In the genomic region with DNA sequence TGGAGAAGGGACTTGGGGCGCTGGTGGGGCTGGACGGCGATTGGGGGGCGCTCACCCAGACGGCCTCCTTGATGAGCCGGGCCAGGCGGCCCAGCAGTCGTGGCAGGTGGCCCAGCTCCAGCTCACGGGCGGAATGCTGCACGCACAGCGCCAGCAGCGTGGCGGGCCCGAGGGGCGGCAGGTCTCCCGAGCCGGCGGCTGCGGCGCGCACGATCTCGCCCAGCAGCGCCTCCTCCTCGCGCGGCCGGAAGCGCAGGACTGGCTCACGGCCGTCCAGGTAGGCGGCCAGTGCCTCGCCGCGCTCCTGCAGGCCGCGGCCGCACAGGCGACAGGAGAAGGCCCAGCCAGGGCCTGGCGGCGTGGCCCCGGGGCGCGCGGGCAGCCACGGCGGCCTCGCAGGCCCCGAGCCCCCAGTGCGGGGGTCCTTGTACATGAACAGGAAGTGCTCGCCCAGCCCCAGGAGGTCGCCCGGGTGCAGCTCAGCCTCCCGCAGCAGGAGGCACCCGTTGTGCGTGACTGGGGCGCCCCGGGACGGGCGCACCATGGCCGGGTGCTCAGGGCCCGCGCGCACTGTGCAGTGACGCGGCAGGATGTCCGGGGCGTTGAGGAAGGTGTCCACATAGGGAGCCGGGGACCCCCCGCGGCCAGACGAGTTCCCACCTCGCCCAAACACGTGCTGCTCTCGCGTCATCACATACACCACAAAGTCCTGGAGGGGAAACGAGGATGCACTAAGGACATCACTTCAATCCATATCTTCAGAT, we compare ENCODE assay signal across 17 cellular contexts. TPM values are rescaled to one million over a fixed set of nuclear protein-coding genes. Genes with fewer than 3 reads are reported as not detected.
DNase-seq lines count a peak whose midpoint lies in the region; ATAC-seq, FAIRE-seq and TF ChIP-seq lines count a peak whose summit lies in the region.
"Had no signal": no experiment of that assay in that cellular context is flagged by ENCODE, and none has a peak within 500 bp of the region (broad histone marks: within the 10 kb centered on the region; RNA-seq: fewer than 3 reads in every experiment).

No MANE protein-coding gene starts in this region.

- no peak overlapping the region for H3K9ac ChIP-seq in astrocyte (ENCODE audit: low read length)

- H3K4me3 ChIP-seq in astrocyte (ENCODE audit: insufficient read depth, low read depth, low read length) = no peak overlapping the region
- peak overlapping the region; percentile 16 to 42 for H3K4me3 ChIP-seq in gastroesophageal sphincter
- no peak overlapping the region for H3K4me3 ChIP-seq in ovary
- H3K4me3 ChIP-seq: HAP-1, SJSA1 had no signal

- no peak for TF ChIP-seq EP300 in gastroesophageal sphincter (IDR thresholded peaks at IDR 0.05)
- no peak for TF ChIP-seq EP300 in ovary (IDR thresholded peaks at IDR 0.05)

- no peaks in the 10 kb centered on the region for H3K36me3 ChIP-seq in astrocyte (ENCODE audit: insufficient read depth, low read length)
- peaks cover 0 to 8% of the 10 kb centered on the region in 2 donors for H3K36me3 ChIP-seq in gastroesophageal sphincter
- H3K36me3 ChIP-seq in ovary = no peaks in the 10 kb centered on the region
- H3K36me3 ChIP-seq: HAP-1, SJSA1 had no signal

- H3K79me2 ChIP-seq in astrocyte (ENCODE audit: insufficient read depth, low read length) = no peaks in the 10 kb centered on the region

- no peaks in the 10 kb centered on the region for H3K9me3 ChIP-seq in astrocyte (ENCODE audit: insufficient read depth, low read depth, low read length)
- H3K9me3 ChIP-seq in gastroesophageal sphincter = no peaks in the 10 kb centered on the region
- H3K9me3 ChIP-seq in ovary = no peaks in the 10 kb centered on the region
- H3K9me3 ChIP-seq: HAP-1 had no signal

- H3K4me3 Mint-ChIP-seq in astrocyte (ENCODE audit: unreplicated experiment) = no peak overlapping the region
- H3K4me3 Mint-ChIP-seq in stimulated activated naive B cell treated with anti-CD40 and anti-IgM and Interleukin-4, amounts not matched to agents 10 μg/mL and 1 μg/mL and 100 μg/mL, for 72 hours = no peak overlapping the region
- H3K4me3 Mint-ChIP-seq: activated T-cell treated with anti-CD3 and anti-CD28 coated beads, Interleukin-2, amount 50 U/mL, for 4 hours had no signal

- H3K27me3 ChIP-seq in astrocyte (ENCODE audit: insufficient read depth, low read length) = peaks cover 5% of the 10 kb centered on the region
- peaks cover 36% of the 10 kb centered on the region for H3K27me3 ChIP-seq in gastroesophageal sphincter
- H3K27me3 ChIP-seq in ovary = no peaks in the 10 kb centered on the region
- H3K27me3 ChIP-seq: SJSA1 had no signal

- TF ChIP-seq CTCF in 22Rv1 (IDR thresholded peaks at IDR 0.05) = peak; percentile 35
- no peak for TF ChIP-seq CTCF in astrocyte (IDR thresholded peaks at IDR 0.05; ENCODE audit: insufficient read depth, low read depth, low read length)
- TF ChIP-seq CTCF in gastroesophageal sphincter (IDR thresholded peaks at IDR 0.05) = peak in 2 of 4 experiments; percentile 6 to 12
- TF ChIP-seq CTCF in ovary (IDR thresholded peaks at IDR 0.05) = no peak

- peak overlapping the region; percentile 26 for H2AFZ ChIP-seq in astrocyte (ENCODE audit: low read depth, low read length)

- H3K27ac ChIP-seq in 22Rv1 = peak overlapping the region; percentile 32; the same call in 1 of the 2 replicates
- no peak overlapping the region for H3K27ac ChIP-seq in astrocyte (ENCODE audit: low read depth, low read length)
- H3K27ac ChIP-seq in gastroesophageal sphincter = peak overlapping the region in 2 of 4 donors; percentile 32 to 43
- H3K27ac ChIP-seq in ovary = peak overlapping the region; percentile 44 to 73
- H3K27ac ChIP-seq: SJSA1 had no signal

- peak overlapping the region; percentile 26 for H3K4me2 ChIP-seq in astrocyte (ENCODE audit: low read length)

- peaks cover 8% of the 10 kb centered on the region for H3K4me1 Mint-ChIP-seq in astrocyte (ENCODE audit: low read depth, unreplicated experiment)
- peaks cover 16 to 21% of the 10 kb centered on the region in 2 donors for H3K4me1 Mint-ChIP-seq in stimulated activated naive B cell treated with anti-CD40 and anti-IgM and Interleukin-4, amounts not matched to agents 10 μg/mL and 1 μg/mL and 100 μg/mL, for 72 hours

- no peak for FAIRE-seq in astrocyte (lab: Jason Lieb, UNC)
- FAIRE-seq: colon had no signal

- no peak overlapping the region for H3K27ac Mint-ChIP-seq in astrocyte (ENCODE audit: unreplicated experiment)
- H3K27ac Mint-ChIP-seq in stimulated activated naive B cell treated with anti-CD40 and anti-IgM and Interleukin-4, amounts not matched to agents 10 μg/mL and 1 μg/mL and 100 μg/mL, for 72 hours = no peak overlapping the region

- intact Hi-C loops in ovary (cut with DNase I) = no loop called here

- no peaks in the 10 kb centered on the region for H4K20me1 ChIP-seq in astrocyte (ENCODE audit: insufficient read depth, low read length)

- peaks cover 6% of the 10 kb centered on the region for H3K4me1 ChIP-seq in astrocyte (ENCODE audit: insufficient read depth, low read length)
- peaks cover 0 to 19% (median 6%) of the 10 kb centered on the region in 3 donors for H3K4me1 ChIP-seq in gastroesophageal sphincter
- peaks cover 7% of the 10 kb centered on the region for H3K4me1 ChIP-seq in ovary (ENCODE audit: insufficient read depth)

- peaks cover 10% of the 10 kb centered on the region for H3K27me3 Mint-ChIP-seq in astrocyte (ENCODE audit: low read depth, unreplicated experiment)
- peaks cover 6 to 20% of the 10 kb centered on the region in 2 donors for H3K27me3 Mint-ChIP-seq in stimulated activated naive B cell treated with anti-CD40 and anti-IgM and Interleukin-4, amounts not matched to agents 10 μg/mL and 1 μg/mL and 100 μg/mL, for 72 hours

- peaks cover 9% of the 10 kb centered on the region for H3K9me3 Mint-ChIP-seq in astrocyte (ENCODE audit: unreplicated experiment)
- peaks cover 16 to 20% of the 10 kb centered on the region in 2 donors for H3K9me3 Mint-ChIP-seq in stimulated activated naive B cell treated with anti-CD40 and anti-IgM and Interleukin-4, amounts not matched to agents 10 μg/mL and 1 μg/mL and 100 μg/mL, for 72 hours

- peaks cover 2% of the 10 kb centered on the region for H3K36me3 Mint-ChIP-seq in astrocyte (ENCODE audit: low read depth, unreplicated experiment)
- peaks cover 13 to 20% of the 10 kb centered on the region in 2 donors for H3K36me3 Mint-ChIP-seq in stimulated activated naive B cell treated with anti-CD40 and anti-IgM and Interleukin-4, amounts not matched to agents 10 μg/mL and 1 μg/mL and 100 μg/mL, for 72 hours

- TF ChIP-seq POLR2A in gastroesophageal sphincter (IDR thresholded peaks at IDR 0.05) = peak in 1 of 2 donors; percentile 26
- no peak for TF ChIP-seq POLR2A in ovary (IDR thresholded peaks at IDR 0.05)

- WGBS in gastroesophageal sphincter (ENCODE audit: low coverage in 1 of 2), 2 donors = 35 to 64% methylated on average over 8 to 9 of the region's 78 CpGs
- WGBS in ovary, 3 donors = 30 to 66% (median 58%) methylated on average over 27 to 78 of the region's 78 CpGs

- ATAC-seq in gastroesophageal sphincter = no peak
- ATAC-seq in stimulated activated naive B cell treated with anti-CD40 and anti-IgM and Interleukin-4, amounts not matched to agents 10 μg/mL and 1 μg/mL and 100 μg/mL, for 72 hours (replicated peaks) = no peak
- ATAC-seq: activated T-cell treated with anti-CD3 and anti-CD28 coated beads, Interleukin-2, amount 50 U/mL, for 4 hours had no signal

- DNase-seq in astrocyte (ENCODE audit: low read depth) (no peak), ovary (peak in 4 of 5 donors; percentile 47 to 72 (median 62)), GOT3 (lab: John Stamatoyannopoulos, UW) (no peak), COLO829 (ENCODE audit: low spot score) (no peak)
- DNase-seq in stimulated activated CD4-positive, alpha-beta T cell treated with anti-CD3 and anti-CD28 coated beads, Interleukin-15, amount 100 ng/mL, for 24 hours = no peak
- no peak for DNase-seq in stimulated activated naive B cell treated with anti-CD40 and anti-IgM and Interleukin-4, amounts not matched to agents 10 μg/mL and 1 μg/mL and 100 μg/mL, for 72 hours
- DNase-seq: activated T-cell treated with anti-CD3 and anti-CD28 coated beads, Interleukin-2, amount 50 U/mL, for 4 hours; Karpas-422; NCI-H1436; NCI-H345; posterior cingulate gyrus had no signal

RNA-seq across cellular contexts. Expression of a gene that starts 9.5 kb away (rescaled TPM):
- total RNA-seq in astrocyte (0.55 and 0.57 TPM in 2 replicates), gastroesophageal sphincter (1 to 10 TPM in 2 of 4 donors, under 1 TPM in 2; 0.25 to 3.7 (median 1.3) TPM), ovary (10 to 100 TPM in 5 of 7 donors, 1 to 10 TPM in 2; 1.3 to 17.1 (median 11.2) TPM)
- polyA plus RNA-seq in ovary = 1 to 10 TPM; 3.7 to 5.7 TPM

RNA-seq across cellular contexts. Expression of a gene that starts 11.3 kb away (rescaled TPM):
- total RNA-seq in astrocyte = 0.26 and 0.68 TPM in 2 replicates
- 10 to 100 TPM in 3 of 4 donors, 1 to 10 TPM in 1; 9.8 to 16.4 (median 10.3) TPM for total RNA-seq in gastroesophageal sphincter
- total RNA-seq in ovary = 10 to 100 TPM in 5 of 7 donors, 1 to 10 TPM in 2; 4.9 to 25.9 (median 14.2) TPM
- polyA plus RNA-seq in ovary = 10 to 100 TPM in 1 of 2 donors, 1 to 10 TPM in 1; 4.1 to 18.4 TPM

RNA-seq across cellular contexts. Expression of a gene that starts 17.6 kb away (rescaled TPM):
- total RNA-seq in astrocyte (not detected in 2 replicates), gastroesophageal sphincter (under 1 TPM in 1 of 4 donors, not detected in 3; 0.27 TPM), ovary (under 1 TPM in 2 of 7 donors, not detected in 5; 0.11 to 0.67 TPM)
- under 1 TPM; 0.08 to 0.13 TPM for polyA plus RNA-seq in ovary
- total RNA-seq: activated T-cell treated with anti-CD3 and anti-CD28 coated beads, Interleukin-2, amount 50 U/mL, for 4 hours; fibroblast of lung; SJSA1 had no signal
- polyA plus RNA-seq: fibroblast of lung had no signal

RNA-seq across cellular contexts. Expression of a gene that starts 23.4 kb away (rescaled TPM):
- total RNA-seq in astrocyte (0.65 and 0.91 TPM in 2 replicates), gastroesophageal sphincter (1 to 10 TPM in 3 of 4 donors, under 1 TPM in 1; 0.54 to 3.5 (median 2.6) TPM), ovary (1 to 10 TPM in 3 of 7 donors, under 1 TPM in 4; 0.48 to 4.0 (median 0.87) TPM)
- 1 to 10 TPM; 1.3 to 1.4 TPM for polyA plus RNA-seq in ovary
- total RNA-seq: SJSA1 had no signal

RNA-seq across cellular contexts. Expression of a gene that starts 26.3 kb away (rescaled TPM):
- total RNA-seq in astrocyte (not detected in 2 replicates), gastroesophageal sphincter (not detected), ovary (not detected)
- not detected for polyA plus RNA-seq in ovary
- total RNA-seq: activated T-cell treated with anti-CD3 and anti-CD28 coated beads, Interleukin-2, amount 50 U/mL, for 4 hours; fibroblast of lung; SJSA1 had no signal
- polyA plus RNA-seq: fibroblast of lung had no signal

Comparison
In these comparisons a context has a peak if more than half of its experiments do, and no peak if none do; other contexts are left out.
1. DNase-seq: peak in ovary (4 of 5); none in astrocyte (single experiment), stimulated activated CD4-positive, alpha-beta T cell treated with anti-CD3 and anti-CD28 coated beads, Interleukin-15, amount 100 ng/mL, for 24 hours (single experiment), stimulated activated naive B cell treated with anti-CD40 and anti-IgM and Interleukin-4, amounts not matched to agents 10 μg/mL and 1 μg/mL and 100 μg/mL, for 72 hours (single experiment), GOT3 (single experiment) and COLO829 (single experiment).
2. H3K4me3 ChIP-seq: peak in gastroesophageal sphincter (2 of 2); none in astrocyte (single experiment) and ovary (single experiment).